ENCODE assay signal across 24 cellular contexts in genomic region chr1:4033732-4034131, GRCh38.
DNase-seq lines count a peak whose midpoint lies in the region; ATAC-seq and TF ChIP-seq lines count a peak whose summit lies in the region.
"Had no signal": no experiment of that assay in that cellular context is flagged by ENCODE, and none has a peak within 500 bp of the region (broad histone marks: within the 10 kb centered on the region; RNA-seq: fewer than 3 reads in every experiment).

No MANE protein-coding gene starts in this region.

- DNase-seq in ELF-1 (ENCODE audit: low read depth, low spot score) (peak; percentile 62), NCI-H146 (lab: John Stamatoyannopoulos, UW) (peak; percentile 76), endodermal cell (peak; percentile 75), neuronal stem cell (ENCODE audit: low spot score) (no peak), DMS53 (lab: John Stamatoyannopoulos, UW) (no peak), thyroid gland (no peak)
- DNase-seq: BE2C; Caco-2; CD4-positive, alpha-beta T cell; DMS 273 treated with DMSO at 0.1 percent for 48 hours; DND-41; HFFc6; IMR-90; MV-4-11; NCI-H2029; NCI-H2227 treated with DMSO at 0.1 percent for 48 hours; NCI-H510A; NCI-H774; NK-92 treated with Interleukin-12 subunit alpha and Interleukin-12 subunit beta, amount 100 ng/mL, for 24 hours; OCI-M1; SJCRH30; T-helper 1 cell had no signal

- no peak overlapping the region for H3K14ac ChIP-seq in neuronal stem cell (ENCODE audit: low read length)

- no peaks in the 10 kb centered on the region for H3K36me3 ChIP-seq in endodermal cell (ENCODE audit: control insufficient read depth, insufficient read depth, low read length)
- H3K36me3 ChIP-seq in neuronal stem cell (replicated peaks in 1 of 2; ENCODE audit: control insufficient read depth in 2 of 2, insufficient read depth in 2 of 2, low read length in 2 of 2), result no peaks in the 10 kb centered on the region
- no peaks in the 10 kb centered on the region for H3K36me3 ChIP-seq in thyroid gland
- H3K36me3 ChIP-seq: BE2C, SJCRH30 had no signal

- H2BK12ac ChIP-seq in neuronal stem cell (ENCODE audit: low read length), result no peak overlapping the region

- H4K91ac ChIP-seq in neuronal stem cell (ENCODE audit: low read depth, low read length, poor library complexity), result no peak overlapping the region

- no peak overlapping the region for H2BK5ac ChIP-seq in neuronal stem cell (ENCODE audit: low read length)

- no peaks in the 10 kb centered on the region for H3K36me3 Mint-ChIP-seq in endodermal cell (ENCODE audit: low read depth)

- ATAC-seq in HG02938 (IDR thresholded peaks at IDR 0.05; ENCODE audit: unreplicated experiment), result no peak
- ATAC-seq in HG02588 (IDR thresholded peaks at IDR 0.05; ENCODE audit: unreplicated experiment), result no peak

- H3K23ac ChIP-seq in neuronal stem cell (ENCODE audit: low read depth, low read length, poor library complexity), result no peak overlapping the region

- H3K27me3 ChIP-seq in endodermal cell (ENCODE audit: control insufficient read depth, insufficient read depth, low read length, poor library complexity, severe bottlenecking), result no peaks in the 10 kb centered on the region
- no peaks in the 10 kb centered on the region for H3K27me3 ChIP-seq in neuronal stem cell (ENCODE audit: control insufficient read depth in 3 of 3, insufficient read depth in 3 of 3, low read depth in 1 of 3, low read length in 3 of 3)
- no peaks in the 10 kb centered on the region for H3K27me3 ChIP-seq in thyroid gland
- H3K27me3 ChIP-seq: BE2C, SJCRH30 had no signal

- H3K18ac ChIP-seq in neuronal stem cell (ENCODE audit: low read length), result peak overlapping the region; percentile 48

- no peak overlapping the region for H2BK15ac ChIP-seq in neuronal stem cell (ENCODE audit: low read length)

- no peak overlapping the region for H2AFZ ChIP-seq in neuronal stem cell (ENCODE audit: low read length)

- no peak overlapping the region for H4K8ac ChIP-seq in neuronal stem cell (ENCODE audit: low read depth, low read length)

- H3K9me3 ChIP-seq in endodermal cell (ENCODE audit: control insufficient read depth, low read length) (no peaks in the 10 kb centered on the region), neuronal stem cell (replicated peaks in 1 of 2; ENCODE audit: control insufficient read depth in 2 of 2, insufficient read depth in 1 of 2, low read depth in 1 of 2, low read length in 2 of 2) (peaks cover 0 to 1% of the 10 kb centered on the region in 2 donors), thyroid gland (no peaks in the 10 kb centered on the region)
- H3K9me3 ChIP-seq: BE2C, Caco-2 had no signal

- TF ChIP-seq CTCF in endodermal cell (conservative IDR thresholded peaks at IDR 0.05) (no peak), thyroid gland (IDR thresholded peaks at IDR 0.05) (no peak)

- no peak overlapping the region for H3K4me2 ChIP-seq in neuronal stem cell (ENCODE audit: insufficient read depth, low read length, poor library complexity, severe bottlenecking)

- no peak overlapping the region for H3K9ac ChIP-seq in endodermal cell (ENCODE audit: extremely low read depth, low read length, poor library complexity, severe bottlenecking)
- no peak overlapping the region for H3K9ac ChIP-seq in neuronal stem cell (ENCODE audit: low read depth, low read length, poor library complexity)

- intact Hi-C loops in thyroid gland (cut with DNase I), result no loop called here

- H3K27ac Mint-ChIP-seq in endodermal cell, result no peak overlapping the region
- H3K27ac Mint-ChIP-seq: CD4-positive, alpha-beta T cell; HFFc6 had no signal

- no peaks in the 10 kb centered on the region for H3K79me1 ChIP-seq in neuronal stem cell (ENCODE audit: low read depth, low read length)

- no peaks in the 10 kb centered on the region for H3K4me1 Mint-ChIP-seq in endodermal cell

- TF ChIP-seq POLR2A in thyroid gland (IDR thresholded peaks at IDR 0.05), result no peak

- H3K27ac ChIP-seq in endodermal cell (ENCODE audit: low read depth, low read length) (no peak overlapping the region), neuronal stem cell (replicated peaks; ENCODE audit: low read length) (no peak overlapping the region), thyroid gland (no peak overlapping the region)
- H3K27ac ChIP-seq: SJCRH30 had no signal

- H2AK5ac ChIP-seq in neuronal stem cell (ENCODE audit: low read depth, low read length), result no peak overlapping the region

- H3K4me3 ChIP-seq in endodermal cell (ENCODE audit: low read length) (no peak overlapping the region), neuronal stem cell (ENCODE audit: low read length in 2 of 2) (no peak overlapping the region), thyroid gland (replicated peaks in 1 of 3) (no peak overlapping the region)
- H3K4me3 ChIP-seq: SJCRH30 had no signal

- H2BK120ac ChIP-seq in neuronal stem cell (ENCODE audit: low read depth, low read length), result no peak overlapping the region

- H3K9me3 Mint-ChIP-seq in endodermal cell, result peaks cover 13% of the 10 kb centered on the region

- WGBS in endodermal cell (ENCODE audit: insufficient coverage in 1 of 2, insufficient read length in 1 of 2), 2 experiments, result 51 to 54% methylated on average over 4 to 8 of the region's 8 CpGs
- WGBS in neuronal stem cell (ENCODE audit: extremely low coverage in 2 of 2, insufficient read length in 2 of 2, insufficient replicate concordance in 1 of 2), 2 donors, result no CpG with 5 or more reads among the region's 8 CpGs
- WGBS in thyroid gland, 2 donors, result 55% methylated on average over 8 of the region's 8 CpGs

- H3K4me3 Mint-ChIP-seq in endodermal cell, result no peak overlapping the region
- H3K4me3 Mint-ChIP-seq: CD4-positive, alpha-beta T cell; HFFc6 had no signal

- H3K27me3 Mint-ChIP-seq in endodermal cell (ENCODE audit: insufficient read depth), result no peaks in the 10 kb centered on the region

- no peaks in the 10 kb centered on the region for H3K4me1 ChIP-seq in endodermal cell (ENCODE audit: control insufficient read depth, insufficient read depth, low read length)
- no peaks in the 10 kb centered on the region for H3K4me1 ChIP-seq in neuronal stem cell (ENCODE audit: control insufficient read depth in 2 of 2, insufficient read depth in 1 of 2, low read depth in 1 of 2, low read length in 2 of 2)
- no peaks in the 10 kb centered on the region for H3K4me1 ChIP-seq in thyroid gland
- H3K4me1 ChIP-seq: BE2C, Caco-2 had no signal

- no peak overlapping the region for H3K4ac ChIP-seq in neuronal stem cell (ENCODE audit: low read length)

Comparison
In these comparisons a context has a peak if more than half of its experiments do, and no peak if none do; other contexts are left out.
1. DNase-seq: peak in ELF-1 (single experiment), NCI-H146 (single experiment) and endodermal cell (single experiment); none in neuronal stem cell (single experiment), DMS53 (single experiment) and thyroid gland (0 of 2).